In the genomic region with DNA sequence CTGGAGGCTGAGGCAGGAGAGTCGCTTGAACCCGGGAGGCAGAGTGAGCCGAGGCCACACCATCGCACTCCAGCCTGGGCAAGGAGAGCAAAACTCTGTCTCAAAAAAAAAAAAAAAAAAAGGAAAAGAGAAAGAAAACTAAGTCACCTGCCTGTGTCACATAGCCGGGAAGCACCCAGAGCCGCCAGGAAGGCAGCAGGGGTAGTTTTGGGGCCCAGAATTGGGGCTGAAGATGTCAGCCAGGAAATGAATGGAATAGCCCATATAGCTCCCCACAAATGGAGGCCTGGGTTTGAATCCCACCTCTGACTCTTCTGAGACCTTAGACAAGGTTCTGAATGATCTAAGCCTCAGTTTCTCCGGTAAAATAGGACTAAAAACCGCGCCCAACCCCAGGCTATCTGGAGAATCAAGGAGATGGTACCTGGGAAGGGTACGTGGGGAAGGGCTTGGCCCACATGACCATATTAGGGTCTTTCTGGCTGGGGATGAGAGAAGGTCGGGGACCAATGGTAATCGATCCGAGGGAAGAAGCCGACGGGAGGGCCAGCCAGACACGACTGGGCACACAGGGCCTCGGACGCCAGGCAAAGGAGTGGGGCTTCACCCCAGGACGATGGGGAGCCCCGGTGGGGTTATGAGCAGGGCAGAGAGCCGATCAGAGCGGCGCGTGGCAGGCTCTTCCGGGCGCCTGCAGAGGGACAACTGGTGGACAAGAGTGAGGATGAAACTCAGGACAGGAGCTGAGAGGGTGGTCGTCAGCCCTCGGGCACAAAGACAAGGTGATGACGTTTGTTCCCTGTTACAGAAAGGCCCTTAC, we compare ENCODE assay signal across 1 cellular context.
TF ChIP-seq lines count a peak whose summit lies in the region.

No MANE protein-coding gene starts in this region.

TF ChIP-seq in IMR-90, 13 proteins besides CTCF, POLR2A, EP300 and RAD21 (continued from another document):
- TF ChIP-seq, protein P1, sequence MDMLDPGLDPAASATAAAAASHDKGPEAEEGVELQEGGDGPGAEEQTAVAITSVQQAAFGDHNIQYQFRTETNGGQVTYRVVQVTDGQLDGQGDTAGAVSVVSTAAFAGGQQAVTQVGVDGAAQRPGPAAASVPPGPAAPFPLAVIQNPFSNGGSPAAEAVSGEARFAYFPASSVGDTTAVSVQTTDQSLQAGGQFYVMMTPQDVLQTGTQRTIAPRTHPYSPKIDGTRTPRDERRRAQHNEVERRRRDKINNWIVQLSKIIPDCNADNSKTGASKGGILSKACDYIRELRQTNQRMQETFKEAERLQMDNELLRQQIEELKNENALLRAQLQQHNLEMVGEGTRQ (IDR thresholded peaks at IDR 0.05; ENCODE audit: low read depth, low read length), result no peak
- no peak for TF ChIP-seq FOS (IDR thresholded peaks at IDR 0.05; ENCODE audit: low read depth, low read length)
- TF ChIP-seq NFE2L2 (IDR thresholded peaks at IDR 0.05; ENCODE audit: low read depth, low read length), result no peak
- no peak for TF ChIP-seq BHLHE40 (IDR thresholded peaks at IDR 0.05; ENCODE audit: low read depth, low read length)
- TF ChIP-seq SMC3 (IDR thresholded peaks at IDR 0.05; ENCODE audit: low read depth, low read length), result no peak
- TF ChIP-seq CHD1 (IDR thresholded peaks at IDR 0.05; ENCODE audit: low read depth, low read length), result no peak
- TF ChIP-seq MAFK (IDR thresholded peaks at IDR 0.05; ENCODE audit: low read depth, low read length), result no peak
- no peak for TF ChIP-seq MAZ (IDR thresholded peaks at IDR 0.05; ENCODE audit: borderline replicate concordance, low read depth, low read length)
- TF ChIP-seq, protein P2, sequence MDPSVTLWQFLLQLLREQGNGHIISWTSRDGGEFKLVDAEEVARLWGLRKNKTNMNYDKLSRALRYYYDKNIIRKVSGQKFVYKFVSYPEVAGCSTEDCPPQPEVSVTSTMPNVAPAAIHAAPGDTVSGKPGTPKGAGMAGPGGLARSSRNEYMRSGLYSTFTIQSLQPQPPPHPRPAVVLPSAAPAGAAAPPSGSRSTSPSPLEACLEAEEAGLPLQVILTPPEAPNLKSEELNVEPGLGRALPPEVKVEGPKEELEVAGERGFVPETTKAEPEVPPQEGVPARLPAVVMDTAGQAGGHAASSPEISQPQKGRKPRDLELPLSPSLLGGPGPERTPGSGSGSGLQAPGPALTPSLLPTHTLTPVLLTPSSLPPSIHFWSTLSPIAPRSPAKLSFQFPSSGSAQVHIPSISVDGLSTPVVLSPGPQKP (IDR thresholded peaks at IDR 0.05; ENCODE audit: borderline replicate concordance, low read depth, low read length), result no peak
- TF ChIP-seq RCOR1 (IDR thresholded peaks at IDR 0.05; ENCODE audit: insufficient replicate concordance, low read length), result no peak
- no peak for TF ChIP-seq RFX5 (IDR thresholded peaks at IDR 0.05; ENCODE audit: low read depth, low read length)
